Comparison of ENCODE assay signal across 11 cellular contexts in the genomic region with DNA sequence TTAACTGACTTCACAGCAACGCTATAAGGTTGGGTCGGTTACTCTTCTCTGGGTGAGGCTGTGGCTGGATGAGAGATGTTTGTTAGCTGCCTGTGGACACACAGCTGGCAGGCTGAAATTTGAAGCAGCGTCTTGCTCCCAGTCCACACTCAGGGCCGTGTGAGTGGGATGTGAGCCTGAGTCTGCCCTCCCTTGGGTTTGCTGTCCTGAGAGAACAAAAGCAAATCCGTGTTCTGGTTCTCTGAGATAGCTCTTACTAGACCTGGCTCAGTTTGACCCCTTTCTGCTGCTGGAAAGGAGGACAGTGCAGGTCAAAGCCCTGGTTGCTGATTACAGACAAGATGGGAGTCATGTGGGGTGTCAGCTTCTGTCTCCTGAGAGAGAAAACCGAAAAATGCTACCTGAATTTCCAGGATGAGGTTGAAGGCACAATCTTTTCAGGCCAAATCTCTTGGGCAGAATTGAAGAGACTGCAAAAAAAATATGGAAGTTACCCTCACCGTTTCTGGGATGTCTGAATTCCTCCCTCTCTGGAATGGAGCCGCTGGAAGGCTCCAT.
DNase-seq lines count a peak whose midpoint lies in the region; ATAC-seq and TF ChIP-seq lines count a peak whose summit lies in the region.
"Had no signal": no experiment of that assay in that cellular context is flagged by ENCODE, and none has a peak within 500 bp of the region (broad histone marks: within the 10 kb centered on the region; RNA-seq: fewer than 3 reads in every experiment).

No MANE protein-coding gene starts in this region.

- intact Hi-C loops in tibial artery (cut with DNase I; ENCODE audit: low total_unique reads) = no loop called here

- peaks cover 20% of the 10 kb centered on the region for H3K36me3 Mint-ChIP-seq in neural crest cell (ENCODE audit: low read depth)

- H3K4me3 ChIP-seq in RWPE2 (ENCODE audit: severe bottlenecking) = no peak overlapping the region
- no peak overlapping the region for H3K4me3 ChIP-seq in fibroblast of the aortic adventitia (ENCODE audit: low read depth, low read length)
- H3K4me3 ChIP-seq in tibial artery = no peak overlapping the region

- peaks cover 5% of the 10 kb centered on the region for H3K9me3 Mint-ChIP-seq in neural crest cell

- no peak for DNase-seq in RWPE2 (ENCODE audit: low spot score)
- DNase-seq in fibroblast of the aortic adventitia (ENCODE audit: low read depth) = no peak
- DNase-seq in neural crest cell (ENCODE audit: low read depth, low spot score) = no peak
- no peak for DNase-seq in tibial artery
- DNase-seq in NCI-H187 treated with DMSO at 0.1 percent for 48 hours (lab: John Stamatoyannopoulos, UW) = no peak
- DNase-seq in UCSD-AML1 (lab: John Stamatoyannopoulos, UW; ENCODE audit: unreplicated experiment) = no peak
- no peak for DNase-seq in OCI-M1 (lab: John Stamatoyannopoulos, UW)
- DNase-seq: activated CD4-positive, alpha-beta T cell treated with anti-CD3 and anti-CD28 coated beads for 48 hours; H7; NCI-H748 treated with DMSO at 0.1 percent for 48 hours had no signal

- H3K27ac ChIP-seq in RWPE2 (ENCODE audit: poor library complexity, severe bottlenecking) = peak overlapping the region; percentile 95
- H3K27ac ChIP-seq in tibial artery = peak overlapping the region; percentile 78 to 84

- no peak overlapping the region for H3K4me3 Mint-ChIP-seq in neural crest cell

- TF ChIP-seq CTCF in RWPE2 (IDR thresholded peaks at IDR 0.05; ENCODE audit: poor library complexity, severe bottlenecking) = no peak
- TF ChIP-seq CTCF in fibroblast of the aortic adventitia (IDR thresholded peaks at IDR 0.05; ENCODE audit: insufficient read depth, low read length) = peak; percentile 32
- no peak for TF ChIP-seq CTCF in neural crest cell (conservative IDR thresholded peaks at IDR 0.05)
- no peak for TF ChIP-seq CTCF in tibial artery (IDR thresholded peaks at IDR 0.05)

- H3K27me3 Mint-ChIP-seq in neural crest cell (ENCODE audit: low read depth) = no peaks in the 10 kb centered on the region

- H3K36me3 ChIP-seq in RWPE2 (ENCODE audit: low read depth) (no peaks in the 10 kb centered on the region), tibial artery (no peaks in the 10 kb centered on the region)

- no peaks in the 10 kb centered on the region for H3K9me3 ChIP-seq in RWPE2 (ENCODE audit: severe bottlenecking)
- H3K9me3 ChIP-seq in tibial artery = no peaks in the 10 kb centered on the region

- no peak for ATAC-seq in RWPE2 (ENCODE audit: low read depth)
- no peak for ATAC-seq in HG02973 (IDR thresholded peaks at IDR 0.05; ENCODE audit: unreplicated experiment)

- H3K27ac Mint-ChIP-seq in neural crest cell (ENCODE audit: unreplicated experiment) = peak overlapping the region; percentile 89

- H3K4me1 Mint-ChIP-seq in neural crest cell = peaks cover 91% of the 10 kb centered on the region

- peaks cover 35% of the 10 kb centered on the region for H3K4me1 ChIP-seq in RWPE2 (ENCODE audit: insufficient read depth, poor library complexity, severe bottlenecking)
- H3K4me1 ChIP-seq in tibial artery = peaks cover 0 to 80% (median 64%) of the 10 kb centered on the region in 4 donors

- H3K27me3 ChIP-seq in RWPE2 (ENCODE audit: insufficient read depth, poor library complexity, severe bottlenecking) = no peaks in the 10 kb centered on the region
- no peaks in the 10 kb centered on the region for H3K27me3 ChIP-seq in tibial artery
